ENCODE assay signal across 11 cellular contexts in genomic region chr10:5896208-5896607, GRCh38. TPM values are rescaled to one million over a fixed set of nuclear protein-coding genes. Genes with fewer than 3 reads are reported as not detected.
A peak's percentile ranks its signal among the peaks of the same experiment; 100 is the strongest.
DNase-seq lines count a peak whose midpoint lies in the region; ATAC-seq lines count a peak whose summit lies in the region.
"Had no signal": no experiment of that assay in that cellular context is flagged by ENCODE, and none has a peak within 500 bp of the region (broad histone marks: within the 10 kb centered on the region; RNA-seq: fewer than 3 reads in every experiment).

No MANE protein-coding gene starts in this region.

- no peaks in the 10 kb centered on the region for H3K27me3 ChIP-seq in MG63
- H3K27me3 ChIP-seq: breast epithelium had no signal

- intact Hi-C loops in activated T-helper 1 cell treated with anti-CD3 and anti-CD28 coated beads, Interleukin-12 subunit alpha, Interleukin-12 subunit beta, Interleukin-2, Interleukin-4 antibody, amounts not matched to agents 30 ng/mL and 10 ng/mL and 1 ng/mL, durations not matched to agents 14 hours and 24 hours and 36 hours (cut with micrococcal nuclease): no loop called here
- intact Hi-C loops in posterior vena cava (cut with DNase I): no loop called here
- intact Hi-C loops in posterior cingulate gyrus (cut with DNase I): no loop called here

- CTCF ChIA-PET in activated CD4-positive, alpha-beta T cell treated with anti-CD3 and anti-CD28 coated beads, Interleukin-2, amount 10 ng/mL, durations not matched to agents 7 days and 5 days (lab: Charles Lee): no interaction called here

- peak overlapping the region; percentile 55 for H3K4me3 Mint-ChIP-seq in activated CD4-positive, alpha-beta T cell treated with anti-CD3 and anti-CD28 coated beads, Interleukin-2, amount 10 ng/mL, durations not matched to agents 7 days and 5 days
- H3K4me3 Mint-ChIP-seq in activated T-helper 1 cell treated with anti-CD3 and anti-CD28 coated beads, Interleukin-12 subunit alpha, Interleukin-12 subunit beta, Interleukin-2, Interleukin-4 antibody, amounts not matched to agents 30 ng/mL and 10 ng/mL and 1 ng/mL, durations not matched to agents 14 hours and 24 hours and 36 hours: no peak overlapping the region

- H3K27ac Mint-ChIP-seq in activated CD4-positive, alpha-beta T cell treated with anti-CD3 and anti-CD28 coated beads, Interleukin-2, amount 10 ng/mL, durations not matched to agents 7 days and 5 days: peak overlapping the region; percentile 89
- peak overlapping the region; percentile 45 for H3K27ac Mint-ChIP-seq in activated T-helper 1 cell treated with anti-CD3 and anti-CD28 coated beads, Interleukin-12 subunit alpha, Interleukin-12 subunit beta, Interleukin-2, Interleukin-4 antibody, amounts not matched to agents 30 ng/mL and 10 ng/mL and 1 ng/mL, durations not matched to agents 14 hours and 24 hours and 36 hours

- H3K9me3 Mint-ChIP-seq in activated CD4-positive, alpha-beta T cell treated with anti-CD3 and anti-CD28 coated beads, Interleukin-2, amount 10 ng/mL, durations not matched to agents 7 days and 5 days: peaks cover 6% of the 10 kb centered on the region
- peaks cover 12% of the 10 kb centered on the region for H3K9me3 Mint-ChIP-seq in activated T-helper 1 cell treated with anti-CD3 and anti-CD28 coated beads, Interleukin-12 subunit alpha, Interleukin-12 subunit beta, Interleukin-2, Interleukin-4 antibody, amounts not matched to agents 30 ng/mL and 10 ng/mL and 1 ng/mL, durations not matched to agents 14 hours and 24 hours and 36 hours

- no peak overlapping the region for H3K4me3 ChIP-seq in MG63
- H3K4me3 ChIP-seq: breast epithelium had no signal

- POLR2A ChIA-PET in activated CD4-positive, alpha-beta T cell treated with anti-CD3 and anti-CD28 coated beads, Interleukin-2, amount 10 ng/mL, durations not matched to agents 7 days and 5 days (lab: Charles Lee): no interaction called here

- DNase-seq in activated CD4-positive, alpha-beta T cell treated with anti-CD3 and anti-CD28 coated beads, Interleukin-2, amount 10 ng/mL, durations not matched to agents 7 days and 5 days: no peak
- DNase-seq in activated CD4-positive, alpha-beta T cell treated with anti-CD3 and anti-CD28 coated beads, Interleukin-2, amount 50 U/mL, for 4 hours: no peak
- DNase-seq in activated T-helper 1 cell treated with anti-CD3 and anti-CD28 coated beads, Interleukin-12 subunit alpha, Interleukin-12 subunit beta, Interleukin-2, Interleukin-4 antibody, amounts not matched to agents 30 ng/mL and 10 ng/mL and 1 ng/mL, durations not matched to agents 14 hours and 24 hours and 36 hours (ENCODE audit: low spot score): no peak
- DNase-seq in posterior vena cava (ENCODE audit: low spot score) (peak; percentile 22), MG63 (no peak), NCI-H1417 (lab: John Stamatoyannopoulos, UW) (no peak), posterior cingulate gyrus (no peak)
- DNase-seq: DMS153, NCI-H1417 treated with DMSO at 0.1 percent for 48 hours had no signal

- peak; percentile 20 for ATAC-seq in HG02759 (IDR thresholded peaks at IDR 0.05; ENCODE audit: unreplicated experiment)

- H3K27me3 Mint-ChIP-seq in activated CD4-positive, alpha-beta T cell treated with anti-CD3 and anti-CD28 coated beads, Interleukin-2, amount 10 ng/mL, durations not matched to agents 7 days and 5 days: no peaks in the 10 kb centered on the region
- H3K27me3 Mint-ChIP-seq in activated T-helper 1 cell treated with anti-CD3 and anti-CD28 coated beads, Interleukin-12 subunit alpha, Interleukin-12 subunit beta, Interleukin-2, Interleukin-4 antibody, amounts not matched to agents 30 ng/mL and 10 ng/mL and 1 ng/mL, durations not matched to agents 14 hours and 24 hours and 36 hours (ENCODE audit: insufficient read depth): no peaks in the 10 kb centered on the region

- peaks cover 57% of the 10 kb centered on the region for H3K36me3 Mint-ChIP-seq in activated CD4-positive, alpha-beta T cell treated with anti-CD3 and anti-CD28 coated beads, Interleukin-2, amount 10 ng/mL, durations not matched to agents 7 days and 5 days (ENCODE audit: low read depth)
- peaks cover 40% of the 10 kb centered on the region for H3K36me3 Mint-ChIP-seq in activated T-helper 1 cell treated with anti-CD3 and anti-CD28 coated beads, Interleukin-12 subunit alpha, Interleukin-12 subunit beta, Interleukin-2, Interleukin-4 antibody, amounts not matched to agents 30 ng/mL and 10 ng/mL and 1 ng/mL, durations not matched to agents 14 hours and 24 hours and 36 hours (ENCODE audit: low read depth)

- no peaks in the 10 kb centered on the region for H3K9me3 ChIP-seq in MG63
- H3K9me3 ChIP-seq: breast epithelium had no signal

- peaks cover 49% of the 10 kb centered on the region for H3K36me3 ChIP-seq in MG63
- H3K36me3 ChIP-seq: breast epithelium had no signal

- H3K4me1 Mint-ChIP-seq in activated CD4-positive, alpha-beta T cell treated with anti-CD3 and anti-CD28 coated beads, Interleukin-2, amount 10 ng/mL, durations not matched to agents 7 days and 5 days: peaks cover 56% of the 10 kb centered on the region
- H3K4me1 Mint-ChIP-seq in activated T-helper 1 cell treated with anti-CD3 and anti-CD28 coated beads, Interleukin-12 subunit alpha, Interleukin-12 subunit beta, Interleukin-2, Interleukin-4 antibody, amounts not matched to agents 30 ng/mL and 10 ng/mL and 1 ng/mL, durations not matched to agents 14 hours and 24 hours and 36 hours (ENCODE audit: low read depth): peaks cover 52% of the 10 kb centered on the region

RNA-seq across cellular contexts. Expression of gene FBH1, which starts 6.2 kb away (rescaled TPM):
- 10 to 100 TPM; 55.3 to 63.5 TPM for total RNA-seq in activated CD4-positive, alpha-beta T cell treated with anti-CD3 and anti-CD28 coated beads, Interleukin-2, amount 10 ng/mL, durations not matched to agents 7 days and 5 days
- total RNA-seq in activated T-helper 1 cell treated with anti-CD3 and anti-CD28 coated beads, Interleukin-12 subunit alpha, Interleukin-12 subunit beta, Interleukin-2, Interleukin-4 antibody, amounts not matched to agents 30 ng/mL and 10 ng/mL and 1 ng/mL, durations not matched to agents 14 hours and 24 hours and 36 hours: 66.9 and 70.6 TPM in 2 replicates
- total RNA-seq in posterior vena cava: 10 to 100 TPM; 75.1 to 78.6 TPM
- total RNA-seq in MG63 (2014; rRNA removed; shearing (Covaris generic); ENCODE audit: low replicate concordance): 54.3 and 98.6 TPM in 2 replicates

RNA-seq across cellular contexts. Expression of gene ANKRD16, which starts 6.5 kb away (rescaled TPM):
- total RNA-seq in activated CD4-positive, alpha-beta T cell treated with anti-CD3 and anti-CD28 coated beads, Interleukin-2, amount 10 ng/mL, durations not matched to agents 7 days and 5 days: 1 to 10 TPM; 5.2 to 6.4 TPM
- total RNA-seq in activated T-helper 1 cell treated with anti-CD3 and anti-CD28 coated beads, Interleukin-12 subunit alpha, Interleukin-12 subunit beta, Interleukin-2, Interleukin-4 antibody, amounts not matched to agents 30 ng/mL and 10 ng/mL and 1 ng/mL, durations not matched to agents 14 hours and 24 hours and 36 hours: 11.3 and 12.4 TPM in 2 replicates
- total RNA-seq in posterior vena cava: 1 to 10 TPM; 3.6 to 4.5 TPM
- 7.4 and 12.2 TPM in 2 replicates for total RNA-seq in MG63 (2014; rRNA removed; shearing (Covaris generic); ENCODE audit: low replicate concordance)
